Comparison of ENCODE assay signal across 1 cellular context in genomic region chr13:51643114-51643881, GRCh38.
TF ChIP-seq lines count a peak whose summit lies in the region.

No MANE protein-coding gene starts in this region.

TF ChIP-seq in A549, 52 proteins besides CTCF, POLR2A, EP300 and RAD21:
- no peak for TF ChIP-seq ATOH8 (CRISPR knock-in tag; IDR thresholded peaks at IDR 0.05; ENCODE audit: low read depth)
- no peak for TF ChIP-seq RCOR1 (IDR thresholded peaks at IDR 0.05; ENCODE audit: low read depth, low read length)
- no peak for TF ChIP-seq ZSCAN20 (CRISPR knock-in tag; IDR thresholded peaks at IDR 0.05)
- TF ChIP-seq RFX5 (IDR thresholded peaks at IDR 0.05): no peak
- TF ChIP-seq ELK1 (IDR thresholded peaks at IDR 0.05; ENCODE audit: low read depth, low read length): no peak
- no peak for TF ChIP-seq KDM1A (IDR thresholded peaks at IDR 0.05; ENCODE audit: low read depth)
- TF ChIP-seq MAX (IDR thresholded peaks at IDR 0.05): no peak
- TF ChIP-seq CHD4 (IDR thresholded peaks at IDR 0.05; ENCODE audit: borderline replicate concordance): no peak
- no peak for TF ChIP-seq NFE2L2 (conservative IDR thresholded peaks at IDR 0.05; ENCODE audit: low read length)
- TF ChIP-seq ESRRA (IDR thresholded peaks at IDR 0.05; ENCODE audit: borderline replicate concordance, low read length): no peak
- peak; percentile 60 to 63; a peak in 2 of 5 replicates for TF ChIP-seq JUN (IDR thresholded peaks at IDR 0.05)
- TF ChIP-seq EHF (CRISPR knock-in tag; IDR thresholded peaks at IDR 0.05): no peak
- peak; percentile 56; the same call in 1 of the 2 replicates for TF ChIP-seq JUNB (IDR thresholded peaks at IDR 0.05)
- TF ChIP-seq CEBPB (IDR thresholded peaks at IDR 0.05): peak; percentile 96
- no peak for TF ChIP-seq FOSB (CRISPR knock-in tag; IDR thresholded peaks at IDR 0.05)
- peak; percentile 85; the same call in 1 of the 2 replicates for TF ChIP-seq HES2 (IDR thresholded peaks at IDR 0.05)
- no peak for TF ChIP-seq BHLHE40 (IDR thresholded peaks at IDR 0.05; ENCODE audit: low read depth, low read length)
- TF ChIP-seq HOXB5 (CRISPR knock-in tag; IDR thresholded peaks at IDR 0.05): no peak
- no peak for TF ChIP-seq KDM5A (IDR thresholded peaks at IDR 0.05)
- no peak for TF ChIP-seq HEYL (CRISPR knock-in tag; IDR thresholded peaks at IDR 0.05)
- TF ChIP-seq HMGXB4 (CRISPR knock-in tag; IDR thresholded peaks at IDR 0.05; ENCODE audit: borderline replicate concordance): no peak
- TF ChIP-seq CBX2 (IDR thresholded peaks at IDR 0.05; ENCODE audit: borderline replicate concordance, low read depth): no peak
- TF ChIP-seq CBX8 (IDR thresholded peaks at IDR 0.05): no peak
- TF ChIP-seq NPAS2 (CRISPR knock-in tag; IDR thresholded peaks at IDR 0.05; ENCODE audit: borderline replicate concordance): no peak
- no peak for TF ChIP-seq ZC3H11A (IDR thresholded peaks at IDR 0.05)
- TF ChIP-seq FOXS1 (CRISPR knock-in tag; IDR thresholded peaks at IDR 0.05): no peak
- peak; percentile 25; the same call in 1 of the 2 replicates for TF ChIP-seq GATA3 (IDR thresholded peaks at IDR 0.05; ENCODE audit: borderline replicate concordance)
- TF ChIP-seq SREBF2 (IDR thresholded peaks at IDR 0.05): no peak
- no peak for TF ChIP-seq HOXA7 (CRISPR knock-in tag; IDR thresholded peaks at IDR 0.05)
- no peak for TF ChIP-seq MAFK (IDR thresholded peaks at IDR 0.05; ENCODE audit: partially characterized antibody)
- TF ChIP-seq POLR2AphosphoS2 (conservative IDR thresholded peaks at IDR 0.05; ENCODE audit: low read length): no peak
- peak; percentile 16; the same call in 1 of the 3 replicates for TF ChIP-seq SMC3 (IDR thresholded peaks at IDR 0.05)
- 0 out of 3 replicates have a peak, but pooled peaks have one; percentile 55 for TF ChIP-seq BCL3 (IDR thresholded peaks at IDR 0.05)
- TF ChIP-seq RNF2 (IDR thresholded peaks at IDR 0.05; ENCODE audit: borderline replicate concordance, low read depth): no peak
- TF ChIP-seq PBX3 (IDR thresholded peaks at IDR 0.05): no peak
- TF ChIP-seq HOXB13 (CRISPR knock-in tag; IDR thresholded peaks at IDR 0.05; ENCODE audit: low read depth): no peak
- no peak for TF ChIP-seq TP53 (CRISPR knock-in tag; IDR thresholded peaks at IDR 0.05)
- no peak for TF ChIP-seq FOSL2 (IDR thresholded peaks at IDR 0.05)
- peak; percentile 55 for TF ChIP-seq FOSL2 (CRISPR knock-in tag; IDR thresholded peaks at IDR 0.05)
- no peak for TF ChIP-seq NR3C1 (IDR thresholded peaks at IDR 0.05)
- TF ChIP-seq ZNF302 (CRISPR knock-in tag; IDR thresholded peaks at IDR 0.05): no peak
- no peak for TF ChIP-seq EHMT2 (IDR thresholded peaks at IDR 0.05; ENCODE audit: low read depth)
- TF ChIP-seq USF2 (IDR thresholded peaks at IDR 0.05): no peak
